ENCODE assay signal across 1 cellular context in genomic region chr12:123633379-123634141, GRCh38.
TF ChIP-seq lines count a peak whose summit lies in the region.

Gene EIF2B1, minus strand, starts transcription at chr12:123633686. Its CDS starts 129 bp downstream, at chr12:123633557.
Gene GTF2H3, plus strand, starts transcription at chr12:123633829. Its CDS starts 31 bp downstream, at chr12:123633860.

TF ChIP-seq in HepG2, 621 proteins besides CTCF, POLR2A, EP300 and RAD21 (continued from another document and continues in another):
- TF ChIP-seq ZBTB49 (CRISPR knock-in tag; IDR thresholded peaks at IDR 0.05; ENCODE audit: borderline replicate concordance) (no peak), ZBTB33 (CRISPR knock-in tag; IDR thresholded peaks at IDR 0.05) (no peak), PAWR (CRISPR knock-in tag; IDR thresholded peaks at IDR 0.05; ENCODE audit: borderline replicate concordance) (no peak), GMEB2 (CRISPR knock-in tag; IDR thresholded peaks at IDR 0.05; ENCODE audit: low read depth) (peak; percentile 57; the same call in 1 of the 2 replicates), SRSF1 (optimal IDR thresholded peaks at IDR 0.05; ENCODE audit: low read depth, low read length) (peak; percentile 74), TRAFD1 (CRISPR knock-in tag; IDR thresholded peaks at IDR 0.05; ENCODE audit: borderline replicate concordance) (peak; percentile 82; the same call in 1 of the 2 replicates), ZNF142 (CRISPR knock-in tag; IDR thresholded peaks at IDR 0.05) (peak; percentile 94), RORA (CRISPR knock-in tag; IDR thresholded peaks at IDR 0.05) (no peak), JUNB (CRISPR knock-in tag; IDR thresholded peaks at IDR 0.05; ENCODE audit: borderline replicate concordance) (no peak), AKAP8 (CRISPR knock-in tag; IDR thresholded peaks at IDR 0.05) (no peak), MED8 (CRISPR knock-in tag; IDR thresholded peaks at IDR 0.05; ENCODE audit: insufficient replicate concordance) (peak; percentile 37), EED (CRISPR knock-in tag; IDR thresholded peaks at IDR 0.05) (no peak; the same call in 1 of the 2 replicates), KAT7 (CRISPR knock-in tag; IDR thresholded peaks at IDR 0.05; ENCODE audit: borderline replicate concordance) (peak; percentile 90; the same call in 1 of the 2 replicates), ELF1 (CRISPR knock-in tag; IDR thresholded peaks at IDR 0.05) (peak; percentile 99), XBP1 (CRISPR knock-in tag; IDR thresholded peaks at IDR 0.05) (no peak), SIN3A (IDR thresholded peaks at IDR 0.05; ENCODE audit: borderline replicate concordance, low read depth, low read length) (peak; percentile 98), ZKSCAN1 (IDR thresholded peaks at IDR 0.05; ENCODE audit: low read length) (peak; percentile 56; the same call in 1 of the 2 replicates), RFX3 (CRISPR knock-in tag; IDR thresholded peaks at IDR 0.05) (no peak), SNAPC4 (CRISPR knock-in tag; IDR thresholded peaks at IDR 0.05) (peak; percentile 67; the same call in 1 of the 2 replicates), PREB (CRISPR knock-in tag; IDR thresholded peaks at IDR 0.05) (no peak), DPF2 (CRISPR knock-in tag; IDR thresholded peaks at IDR 0.05; ENCODE audit: borderline replicate concordance, low read depth) (no peak), RFX1 (IDR thresholded peaks at IDR 0.05) (no peak), MNT (IDR thresholded peaks at IDR 0.05) (peak; percentile 93), ZNF296 (CRISPR knock-in tag; conservative IDR thresholded peaks at IDR 0.05) (no peak), FLYWCH1 (CRISPR knock-in tag; IDR thresholded peaks at IDR 0.05) (no peak), ZNF513 (CRISPR knock-in tag; conservative IDR thresholded peaks at IDR 0.05) (peak; percentile 84; the same call in 1 of the 2 replicates), NFIC (IDR thresholded peaks at IDR 0.05; ENCODE audit: low read length) (no peak), NAIF1 (CRISPR knock-in tag; IDR thresholded peaks at IDR 0.05; ENCODE audit: borderline replicate concordance) (no peak)
